Comparison of ENCODE assay signal across 27 cellular contexts in genomic region chr6:18684343-18684742, GRCh38.
"Had no signal": no experiment of that assay in that cellular context is flagged by ENCODE, and none has a peak within 500 bp of the region (broad histone marks: within the 10 kb centered on the region; RNA-seq: fewer than 3 reads in every experiment).

No MANE protein-coding gene starts in this region.

- H3K27ac ChIP-seq: stomach, suprapubic skin, testis, thoracic aorta, thyroid gland, tibial artery, tibial nerve, transverse colon, upper lobe of left lung, upper lobe of right lung, uterus, vagina had no signal

- H3K9me3 ChIP-seq: suprapubic skin, testis, thoracic aorta, thyroid gland, tibial artery, transverse colon, upper lobe of left lung, upper lobe of right lung, uterus, vagina had no signal

- FAIRE-seq: urothelium cell line had no signal

- ATAC-seq: stimulated activated effector memory CD8-positive, alpha-beta T cell treated with anti-CD3 and anti-CD28 coated beads, Interleukin-12 subunit alpha, Interleukin-12 subunit beta, amount 100 ng/mL, for 72 hours; stimulated activated memory B cell treated with anti-CD40 and anti-IgM and Interleukin-4, amounts not matched to agents 10 μg/mL and 1 μg/mL and 100 μg/mL, for 72 hours; stimulated activated naive B cell treated with anti-CD40 and anti-IgM and Interleukin-4, amounts not matched to agents 10 μg/mL and 1 μg/mL and 100 μg/mL, for 72 hours; stimulated activated naive CD8-positive, alpha-beta T cell treated with anti-CD3 and anti-CD28 coated beads, Interleukin-15, amount 100 ng/mL, for 72 hours; stimulated activated naive CD8-positive, alpha-beta T cell treated with anti-CD3 and anti-CD28 coated beads, Interleukin-15, Interleukin-2, amounts not matched to agents 100 U/mL and 50 U/mL, for 24 hours; upper lobe of right lung had no signal

- H3K27me3 ChIP-seq: stomach, suprapubic skin, testis, thyroid gland, tibial artery, tibial nerve, transverse colon, upper lobe of left lung, upper lobe of right lung, uterus, vagina had no signal

- H3K36me3 ChIP-seq: stomach, suprapubic skin, thoracic aorta, thyroid gland, tibial artery, tibial nerve, transverse colon, upper lobe of left lung, upper lobe of right lung, uterus, vagina had no signal

- H3K4me3 ChIP-seq: stomach, suprapubic skin, testis, thoracic aorta, thyroid gland, tibial artery, tibial nerve, transverse colon, upper lobe of left lung, upper lobe of right lung, uterus, vagina had no signal

- DNase-seq: stimulated activated CD4-positive, alpha-beta T cell treated with anti-CD3 and anti-CD28 coated beads, Interleukin-2, amount 100 ng/mL, for 48 hours; stimulated activated CD4-positive, alpha-beta T cell treated with anti-CD3 and anti-CD28 coated beads, Interleukin-4, amount 100 ng/mL, for 1 hour; stimulated activated CD4-positive, alpha-beta T cell treated with anti-CD3 and anti-CD28 coated beads, Interleukin-4, amount 100 ng/mL, for 24 hours; stimulated activated CD4-positive, alpha-beta T cell treated with anti-CD3 and anti-CD28 coated beads, Interleukin-4, amount 100 ng/mL, for 4 hours; stimulated activated CD8-positive, alpha-beta memory T cell treated with anti-CD3 and anti-CD28 coated beads, Interleukin-4, amount 100 ng/mL, for 48 hours; stimulated activated naive B cell treated with anti-CD40 and anti-IgM and Interleukin-4, amounts not matched to agents 10 μg/mL and 1 μg/mL and 100 μg/mL, for 72 hours; stimulated activated naive CD4-positive, alpha-beta T cell; stimulated activated naive CD4-positive, alpha-beta T cell treated with Interleukin-2 at 50 U/mL for 16 hours; stimulated activated naive CD8-positive, alpha-beta T cell treated with anti-CD3 and anti-CD28 coated beads, Interleukin-15, amount 100 ng/mL, for 72 hours; stimulated activated naive CD8-positive, alpha-beta T cell treated with anti-CD3 and anti-CD28 coated beads, Interleukin-15, Interleukin-2, amounts not matched to agents 100 U/mL and 50 U/mL, for 24 hours; stomach; substantia nigra; testis; thyroid gland; tibial artery; transverse colon; trophoblast cell; upper lobe of left lung; upper lobe of right lung; uterus had no signal

- H3K4me1 ChIP-seq: stomach, suprapubic skin, testis, thyroid gland, tibial artery, tibial nerve, transverse colon, upper lobe of left lung, upper lobe of right lung, uterus, vagina had no signal
